In genomic region chr4:93870876-93871458, GRCh38 we compare ENCODE assay signal across 17 cellular contexts. TPM values are rescaled to one million over a fixed set of nuclear protein-coding genes. Genes with fewer than 3 reads are reported as not detected.
"Had no signal": no experiment of that assay in that cellular context is flagged by ENCODE, and none has a peak within 500 bp of the region (broad histone marks: within the 10 kb centered on the region; RNA-seq: fewer than 3 reads in every experiment).

No MANE protein-coding gene starts in this region.

- H3K27me3 ChIP-seq: cardiac muscle cell, heart left ventricle, thyroid gland had no signal

- DNase-seq: activated B cell treated with CpG ODN at 0.5 μM for 24 hours; activated CD4-positive, alpha-beta T cell treated with anti-CD3 and anti-CD28 coated beads, Interleukin-2, amount 10 ng/mL, durations not matched to agents 24 days and 14 days; activated naive CD4-positive, alpha-beta T cell treated with anti-CD3 and anti-CD28 coated beads for 36 hours; effector CD8-positive, alpha-beta T cell; heart left ventricle; left ventricle myocardium superior; mesendoderm; retina; thyroid gland had no signal

- H3K36me3 ChIP-seq: cardiac muscle cell, heart left ventricle, thyroid gland had no signal

- H3K4me1 ChIP-seq: heart left ventricle, parathyroid adenoma, thyroid gland had no signal

- ATAC-seq: heart left ventricle, left ventricle myocardium superior had no signal

- FAIRE-seq: astrocyte, islet of Langerhans had no signal

- H3K27ac ChIP-seq: cardiac muscle cell, heart left ventricle, parathyroid adenoma, thyroid gland had no signal

- H3K4me3 ChIP-seq: cardiac muscle cell, heart left ventricle, thyroid gland had no signal

- H3K9me3 ChIP-seq: heart left ventricle, thyroid gland had no signal

RNA-seq across cellular contexts. Expression of gene ATOH1, which starts 42.4 kb away (rescaled TPM):
- total RNA-seq: activated B cell treated with CpG ODN at 0.5 μM for 24 hours; activated CD4-positive, alpha-beta T cell treated with anti-CD3 and anti-CD28 coated beads, Interleukin-2, amount 10 ng/mL, durations not matched to agents 24 days and 14 days; activated naive CD4-positive, alpha-beta T cell treated with anti-CD3 and anti-CD28 coated beads for 36 hours; astrocyte; cardiac muscle cell; fibroblast of lung; frontal cortex; heart left ventricle; neural crest cell; skeletal muscle tissue; thyroid gland had no signal
